Comparison of ENCODE assay signal across 1 cellular context in genomic region chr15:71660501-71660900, GRCh38.
TF ChIP-seq lines count a peak whose summit lies in the region.

No MANE protein-coding gene starts in this region.

TF ChIP-seq in GM23338, 12 proteins besides CTCF, POLR2A, EP300 and RAD21 (continued from another document):
- TF ChIP-seq, protein P1, sequence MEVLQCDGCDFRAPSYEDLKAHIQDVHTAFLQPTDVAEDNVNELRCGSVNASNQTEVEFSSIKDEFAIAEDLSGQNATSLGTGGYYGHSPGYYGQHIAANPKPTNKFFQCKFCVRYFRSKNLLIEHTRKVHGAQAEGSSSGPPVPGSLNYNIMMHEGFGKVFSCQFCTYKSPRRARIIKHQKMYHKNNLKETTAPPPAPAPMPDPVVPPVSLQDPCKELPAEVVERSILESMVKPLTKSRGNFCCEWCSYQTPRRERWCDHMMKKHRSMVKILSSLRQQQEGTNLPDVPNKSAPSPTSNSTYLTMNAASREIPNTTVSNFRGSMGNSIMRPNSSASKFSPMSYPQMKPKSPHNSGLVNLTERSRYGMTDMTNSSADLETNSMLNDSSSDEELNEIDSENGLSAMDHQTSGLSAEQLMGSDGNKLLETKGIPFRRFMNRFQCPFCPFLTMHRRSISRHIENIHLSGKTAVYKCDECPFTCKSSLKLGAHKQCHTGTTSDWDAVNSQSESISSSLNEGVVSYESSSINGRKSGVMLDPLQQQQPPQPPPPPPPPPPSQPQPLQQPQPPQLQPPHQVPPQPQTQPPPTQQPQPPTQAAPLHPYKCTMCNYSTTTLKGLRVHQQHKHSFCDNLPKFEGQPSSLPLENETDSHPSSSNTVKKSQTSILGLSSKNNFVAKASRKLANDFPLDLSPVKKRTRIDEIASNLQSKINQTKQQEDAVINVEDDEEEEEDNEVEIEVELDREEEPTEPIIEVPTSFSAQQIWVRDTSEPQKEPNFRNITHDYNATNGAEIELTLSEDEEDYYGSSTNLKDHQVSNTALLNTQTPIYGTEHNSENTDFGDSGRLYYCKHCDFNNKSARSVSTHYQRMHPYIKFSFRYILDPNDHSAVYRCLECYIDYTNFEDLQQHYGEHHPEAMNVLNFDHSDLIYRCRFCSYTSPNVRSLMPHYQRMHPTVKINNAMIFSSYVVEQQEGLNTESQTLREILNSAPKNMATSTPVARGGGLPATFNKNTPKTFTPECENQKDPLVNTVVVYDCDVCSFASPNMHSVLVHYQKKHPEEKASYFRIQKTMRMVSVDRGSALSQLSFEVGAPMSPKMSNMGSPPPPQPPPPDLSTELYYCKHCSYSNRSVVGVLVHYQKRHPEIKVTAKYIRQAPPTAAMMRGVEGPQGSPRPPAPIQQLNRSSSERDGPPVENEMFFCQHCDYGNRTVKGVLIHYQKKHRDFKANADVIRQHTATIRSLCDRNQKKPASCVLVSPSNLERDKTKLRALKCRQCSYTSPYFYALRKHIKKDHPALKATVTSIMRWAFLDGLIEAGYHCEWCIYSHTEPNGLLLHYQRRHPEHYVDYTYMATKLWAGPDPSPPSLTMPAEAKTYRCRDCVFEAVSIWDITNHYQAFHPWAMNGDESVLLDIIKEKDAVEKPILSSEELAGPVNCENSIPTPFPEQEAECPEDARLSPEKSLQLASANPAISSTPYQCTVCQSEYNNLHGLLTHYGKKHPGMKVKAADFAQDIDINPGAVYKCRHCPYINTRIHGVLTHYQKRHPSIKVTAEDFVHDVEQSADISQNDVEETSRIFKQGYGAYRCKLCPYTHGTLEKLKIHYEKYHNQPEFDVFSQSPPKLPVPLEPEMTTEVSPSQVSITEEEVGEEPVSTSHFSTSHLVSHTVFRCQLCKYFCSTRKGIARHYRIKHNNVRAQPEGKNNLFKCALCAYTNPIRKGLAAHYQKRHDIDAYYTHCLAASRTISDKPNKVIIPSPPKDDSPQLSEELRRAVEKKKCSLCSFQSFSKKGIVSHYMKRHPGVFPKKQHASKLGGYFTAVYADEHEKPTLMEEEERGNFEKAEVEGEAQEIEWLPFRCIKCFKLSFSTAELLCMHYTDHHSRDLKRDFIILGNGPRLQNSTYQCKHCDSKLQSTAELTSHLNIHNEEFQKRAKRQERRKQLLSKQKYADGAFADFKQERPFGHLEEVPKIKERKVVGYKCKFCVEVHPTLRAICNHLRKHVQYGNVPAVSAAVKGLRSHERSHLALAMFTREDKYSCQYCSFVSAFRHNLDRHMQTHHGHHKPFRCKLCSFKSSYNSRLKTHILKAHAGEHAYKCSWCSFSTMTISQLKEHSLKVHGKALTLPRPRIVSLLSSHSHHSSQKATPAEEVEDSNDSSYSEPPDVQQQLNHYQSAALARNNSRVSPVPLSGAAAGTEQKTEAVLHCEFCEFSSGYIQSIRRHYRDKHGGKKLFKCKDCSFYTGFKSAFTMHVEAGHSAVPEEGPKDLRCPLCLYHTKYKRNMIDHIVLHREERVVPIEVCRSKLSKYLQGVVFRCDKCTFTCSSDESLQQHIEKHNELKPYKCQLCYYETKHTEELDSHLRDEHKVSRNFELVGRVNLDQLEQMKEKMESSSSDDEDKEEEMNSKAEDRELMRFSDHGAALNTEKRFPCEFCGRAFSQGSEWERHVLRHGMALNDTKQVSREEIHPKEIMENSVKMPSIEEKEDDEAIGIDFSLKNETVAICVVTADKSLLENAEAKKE (CRISPR knock-in tag; IDR thresholded peaks at IDR 0.05) = no peak
- no peak for TF ChIP-seq NANOG (IDR thresholded peaks at IDR 0.05; ENCODE audit: borderline replicate concordance)
